ENCODE assay signal across 8 cellular contexts in the genomic region with DNA sequence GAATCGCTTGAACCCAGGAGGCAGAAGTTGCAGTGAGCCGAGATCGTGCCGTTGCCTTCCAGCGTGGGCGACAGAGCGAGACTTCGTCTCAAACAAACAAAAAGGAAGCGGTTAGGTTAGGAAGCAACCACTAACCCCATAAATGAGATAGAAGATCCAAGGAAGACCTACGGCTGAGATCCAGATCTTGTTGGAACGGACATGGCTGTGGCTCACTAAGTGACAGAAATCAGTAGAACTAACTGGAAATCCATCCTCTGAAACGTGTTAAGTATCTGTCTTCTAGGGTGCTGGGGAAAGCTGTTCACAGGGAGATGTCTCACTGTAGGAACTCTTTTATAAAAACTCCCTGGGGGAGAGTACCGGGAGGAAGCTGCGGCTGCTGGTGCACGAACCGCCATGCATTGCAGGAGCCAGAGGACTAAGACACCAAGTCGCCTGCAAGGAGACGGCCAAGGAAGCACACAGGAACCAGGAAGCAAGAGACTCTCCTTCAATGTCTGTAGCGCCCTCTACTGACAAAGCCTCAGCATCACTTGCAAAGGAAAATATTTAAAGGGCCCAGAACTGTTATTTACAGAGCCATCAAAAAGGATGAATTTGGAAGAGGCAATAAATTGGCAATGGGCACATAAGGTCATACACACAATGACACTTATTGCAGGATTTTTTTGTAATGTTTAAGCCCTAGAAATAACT. TPM values are rescaled to one million over a fixed set of nuclear protein-coding genes. Genes with fewer than 3 reads are reported as not detected.
DNase-seq lines count a peak whose midpoint lies in the region; ATAC-seq and TF ChIP-seq lines count a peak whose summit lies in the region.

No MANE protein-coding gene starts in this region.

- H3K4me1 Mint-ChIP-seq in activated naive CD8-positive, alpha-beta T cell treated with anti-CD3 and anti-CD28 coated beads, Interleukin-2, amount 10 ng/mL, durations not matched to agents 7 days and 5 days, result peaks cover 8% of the 10 kb centered on the region

- H3K4me3 ChIP-seq in testis, result peak overlapping the region; percentile 12

- no peaks in the 10 kb centered on the region for H3K27me3 Mint-ChIP-seq in activated naive CD8-positive, alpha-beta T cell treated with anti-CD3 and anti-CD28 coated beads, Interleukin-2, amount 10 ng/mL, durations not matched to agents 7 days and 5 days

- no peaks in the 10 kb centered on the region for H3K9me3 ChIP-seq in testis

- no peaks in the 10 kb centered on the region for H3K4me1 ChIP-seq in testis

- H3K4me3 Mint-ChIP-seq in activated naive CD8-positive, alpha-beta T cell treated with anti-CD3 and anti-CD28 coated beads, Interleukin-2, amount 10 ng/mL, durations not matched to agents 7 days and 5 days, result no peak overlapping the region

- H3K27ac Mint-ChIP-seq in activated naive CD8-positive, alpha-beta T cell treated with anti-CD3 and anti-CD28 coated beads, Interleukin-2, amount 10 ng/mL, durations not matched to agents 7 days and 5 days, result peak overlapping the region; percentile 28

- H3K27ac ChIP-seq in testis, result no peak overlapping the region

- WGBS in testis, 2 donors, result 48 to 52% methylated on average over 19 of the region's 19 CpGs

- TF ChIP-seq POLR2A in testis (IDR thresholded peaks at IDR 0.05), result no peak

- H3K27me3 ChIP-seq in testis, result no peaks in the 10 kb centered on the region

- H3K36me3 ChIP-seq in testis (ENCODE audit: low read depth, missing control alignments), result no peaks in the 10 kb centered on the region

- H3K9me3 Mint-ChIP-seq in activated naive CD8-positive, alpha-beta T cell treated with anti-CD3 and anti-CD28 coated beads, Interleukin-2, amount 10 ng/mL, durations not matched to agents 7 days and 5 days, result no peaks in the 10 kb centered on the region

- no peak for ATAC-seq in activated naive CD8-positive, alpha-beta T cell treated with anti-CD3 and anti-CD28 coated beads, Interleukin-2, amount 10 ng/mL, durations not matched to agents 7 days and 5 days (ENCODE audit: low read depth)
- no peak for ATAC-seq in GM21367 (IDR thresholded peaks at IDR 0.05; ENCODE audit: unreplicated experiment)

- intact Hi-C loops in testis (cut with DNase I; ENCODE audit: low total_unique reads), result no loop called here

- peak; percentile 43 for DNase-seq in NCI-H2196 (lab: John Stamatoyannopoulos, UW; ENCODE audit: unreplicated experiment)
- DNase-seq in NCI-H2196 treated with DMSO at 0.1 percent for 48 hours (lab: John Stamatoyannopoulos, UW; ENCODE audit: unreplicated experiment), result no peak
- peak; percentile 45 for DNase-seq in HCEC 1CT
- DNase-seq in NCI-H82 treated with DMSO at 0.1 percent for 48 hours (lab: John Stamatoyannopoulos, UW; ENCODE audit: unreplicated experiment), result peak; percentile 39
- no peak for DNase-seq in activated naive CD8-positive, alpha-beta T cell treated with anti-CD3 and anti-CD28 coated beads, Interleukin-2, amount 10 ng/mL, durations not matched to agents 7 days and 5 days
- DNase-seq in iPS DF 4.7 (ENCODE audit: extremely low read depth, low spot score), result peak; percentile 64
- DNase-seq in testis, result peak; percentile 84

- POLR2A ChIA-PET in activated naive CD8-positive, alpha-beta T cell treated with anti-CD3 and anti-CD28 coated beads, Interleukin-2, amount 10 ng/mL, durations not matched to agents 7 days and 5 days (lab: Charles Lee), result interaction anchor here (1.7 kb wide), 1 partner anchor 110 kb away, joined by 5 read pairs; no protein-coding TSS in a partner anchor

- TF ChIP-seq CTCF in testis (IDR thresholded peaks at IDR 0.05), result peak; percentile 7 to 62 (median 58)

- no peaks in the 10 kb centered on the region for H3K36me3 Mint-ChIP-seq in activated naive CD8-positive, alpha-beta T cell treated with anti-CD3 and anti-CD28 coated beads, Interleukin-2, amount 10 ng/mL, durations not matched to agents 7 days and 5 days

RNA-seq across cellular contexts. Expression of gene SPTY2D1, which starts 16.9 kb away (rescaled TPM):
- 10 to 100 TPM; 27.8 to 27.9 TPM for total RNA-seq in activated naive CD8-positive, alpha-beta T cell treated with anti-CD3 and anti-CD28 coated beads, Interleukin-2, amount 10 ng/mL, durations not matched to agents 7 days and 5 days
- 10 to 100 TPM; 23.9 to 28.2 TPM for total RNA-seq in testis
- 11.5 TPM for polyA plus RNA-seq in testis (ENCODE audit: insufficient read depth, low read depth, low replicate concordance)

RNA-seq across cellular contexts. Expression of gene TMEM86A, which starts 47.6 kb away (rescaled TPM):
- 1 to 10 TPM; 1.4 to 1.7 TPM for total RNA-seq in activated naive CD8-positive, alpha-beta T cell treated with anti-CD3 and anti-CD28 coated beads, Interleukin-2, amount 10 ng/mL, durations not matched to agents 7 days and 5 days
- total RNA-seq in testis, result 1 to 10 TPM; 6.1 to 8.3 TPM
- 5.8 TPM for polyA plus RNA-seq in testis (ENCODE audit: insufficient read depth, low read depth, low replicate concordance)

RNA-seq across cellular contexts. Expression of gene MISFA, which starts 51.4 kb away (rescaled TPM):
- 1 to 10 TPM; 1.4 to 2.2 TPM for total RNA-seq in activated naive CD8-positive, alpha-beta T cell treated with anti-CD3 and anti-CD28 coated beads, Interleukin-2, amount 10 ng/mL, durations not matched to agents 7 days and 5 days
- 100 to 1,000 TPM in 1 of 2 donors, 10 to 100 TPM in 1; 72.3 to 202 TPM for total RNA-seq in testis
- polyA plus RNA-seq in testis (ENCODE audit: insufficient read depth, low read depth, low replicate concordance), result 483 TPM

Comparison
In these comparisons a context has a peak if more than half of its experiments do, and no peak if none do; other contexts are left out.
1. DNase-seq: peak in NCI-H2196 (single experiment), HCEC 1CT (single experiment), NCI-H82 treated with DMSO at 0.1 percent for 48 hours (single experiment), iPS DF 4.7 (single experiment) and testis (single experiment); none in NCI-H2196 treated with DMSO at 0.1 percent for 48 hours (single experiment) and activated naive CD8-positive, alpha-beta T cell treated with anti-CD3 and anti-CD28 coated beads, Interleukin-2, amount 10 ng/mL, durations not matched to agents 7 days and 5 days (single experiment).
2. RNA of gene MISFA, which starts 51.4 kb away (total RNA-seq): 72.3 to 202 TPM in testis; 1.4 to 2.2 TPM in activated naive CD8-positive, alpha-beta T cell treated with anti-CD3 and anti-CD28 coated beads, Interleukin-2, amount 10 ng/mL, durations not matched to agents 7 days and 5 days; every median in the first group is over 10 times any median in the second.